ENCODE assay signal across 11 cellular contexts in the genomic region with DNA sequence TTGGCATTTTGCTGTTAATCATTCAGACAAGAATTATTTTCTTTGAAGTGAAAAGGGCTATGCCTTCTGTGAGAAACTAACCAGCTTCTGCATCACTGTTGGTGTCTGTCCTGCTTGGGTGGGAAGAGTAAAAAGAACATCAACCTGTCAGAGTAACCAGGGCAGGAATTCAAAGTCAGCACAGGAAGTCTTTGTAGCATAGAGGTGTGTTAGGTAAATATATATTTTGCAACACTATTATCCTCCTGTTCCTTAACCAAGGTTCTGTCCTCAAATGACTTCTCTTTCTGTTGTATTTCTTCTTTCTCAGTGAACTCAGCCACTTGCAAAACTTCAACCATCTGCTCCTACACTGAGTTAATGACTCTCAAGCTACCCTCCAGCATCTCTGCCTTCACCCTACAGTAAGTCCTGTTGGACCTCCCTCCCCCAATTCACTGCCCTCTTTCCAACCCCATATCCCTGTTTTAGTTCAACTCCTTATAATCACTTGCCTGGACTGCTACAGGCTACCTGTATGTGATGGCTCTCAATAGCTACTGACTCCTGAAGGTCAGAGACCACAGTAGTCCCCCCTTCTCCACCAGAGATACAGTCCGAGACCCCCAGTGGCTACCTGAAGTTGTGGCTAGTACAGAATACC. TPM values are rescaled to one million over a fixed set of nuclear protein-coding genes. Genes with fewer than 3 reads are reported as not detected.
A peak's percentile ranks its signal among the peaks of the same experiment; 100 is the strongest.
DNase-seq lines count a peak whose midpoint lies in the region; TF ChIP-seq lines count a peak whose summit lies in the region.
"Had no signal": no experiment of that assay in that cellular context is flagged by ENCODE, and none has a peak within 500 bp of the region (broad histone marks: within the 10 kb centered on the region; RNA-seq: fewer than 3 reads in every experiment).

No MANE protein-coding gene starts in this region.

- H3K4me1 ChIP-seq in esophagus muscularis mucosa (peaks cover 0 to 16% (median 3%) of the 10 kb centered on the region in 4 donors), endodermal cell (ENCODE audit: control insufficient read depth, insufficient read depth, low read length) (no peaks in the 10 kb centered on the region)

- H3K27ac ChIP-seq in esophagus muscularis mucosa (replicated peaks in 1 of 4), result no peak overlapping the region
- no peak overlapping the region for H3K27ac ChIP-seq in endodermal cell (ENCODE audit: low read depth, low read length)
- H3K27ac ChIP-seq: BLaER1 treated with 17β-estradiol and CSF1 and Interleukin-3, amounts not matched to agents 10 nM and 100 nM; KMS-11 had no signal

- TF ChIP-seq POLR2A in esophagus muscularis mucosa (IDR thresholded peaks at IDR 0.05; ENCODE audit: low read depth), result no peak

- H3K36me3 ChIP-seq in esophagus muscularis mucosa, result peaks cover 8 to 73% (median 32%) of the 10 kb centered on the region in 4 donors
- H3K36me3 ChIP-seq in endodermal cell (ENCODE audit: control insufficient read depth, insufficient read depth, low read length), result no peaks in the 10 kb centered on the region

- peaks cover 9% of the 10 kb centered on the region for H3K36me3 Mint-ChIP-seq in endodermal cell (ENCODE audit: low read depth)
- H3K36me3 Mint-ChIP-seq in activated naive CD8-positive, alpha-beta T cell treated with anti-CD3 and anti-CD28 coated beads for 36 hours, result no peaks in the 10 kb centered on the region

- intact Hi-C loops in esophagus muscularis mucosa (cut with DNase I), result no loop called here

- 94% methylated on average over 1 of the region's 1 CpG for WGBS in esophagus muscularis mucosa
- WGBS in endodermal cell (ENCODE audit: insufficient coverage in 1 of 2, insufficient read length in 1 of 2), 2 experiments, result 92% methylated on average over 1 of the region's 1 CpG; no CpG with 5 or more reads in 1 of the 2 experiments

- no peaks in the 10 kb centered on the region for H3K27me3 ChIP-seq in esophagus muscularis mucosa
- no peaks in the 10 kb centered on the region for H3K27me3 ChIP-seq in endodermal cell (ENCODE audit: control insufficient read depth, insufficient read depth, low read length, poor library complexity, severe bottlenecking)
- H3K27me3 ChIP-seq: BLaER1 treated with 17β-estradiol and CSF1 and Interleukin-3, amounts not matched to agents 10 nM and 100 nM had no signal

- no peak for TF ChIP-seq EP300 in esophagus muscularis mucosa (IDR thresholded peaks at IDR 0.05)

- H3K4me1 Mint-ChIP-seq in endodermal cell, result peaks cover 4% of the 10 kb centered on the region
- no peaks in the 10 kb centered on the region for H3K4me1 Mint-ChIP-seq in activated naive CD8-positive, alpha-beta T cell treated with anti-CD3 and anti-CD28 coated beads for 36 hours

- H3K4me3 Mint-ChIP-seq in endodermal cell, result no peak overlapping the region
- no peak overlapping the region for H3K4me3 Mint-ChIP-seq in activated naive CD8-positive, alpha-beta T cell treated with anti-CD3 and anti-CD28 coated beads for 36 hours

- H3K27me3 Mint-ChIP-seq in endodermal cell (ENCODE audit: insufficient read depth), result no peaks in the 10 kb centered on the region
- peaks cover 34% of the 10 kb centered on the region for H3K27me3 Mint-ChIP-seq in activated naive CD8-positive, alpha-beta T cell treated with anti-CD3 and anti-CD28 coated beads for 36 hours

- H3K9me3 ChIP-seq in esophagus muscularis mucosa (no peaks in the 10 kb centered on the region), endodermal cell (ENCODE audit: control insufficient read depth, low read length) (no peaks in the 10 kb centered on the region)
- H3K9me3 ChIP-seq: BLaER1 treated with 17β-estradiol and CSF1 and Interleukin-3, amounts not matched to agents 10 nM and 100 nM had no signal

- TF ChIP-seq CTCF in esophagus muscularis mucosa (IDR thresholded peaks at IDR 0.05) (no peak), endodermal cell (conservative IDR thresholded peaks at IDR 0.05) (no peak)

- H3K9ac ChIP-seq in endodermal cell (ENCODE audit: extremely low read depth, low read length, poor library complexity, severe bottlenecking), result no peak overlapping the region
- H3K9ac ChIP-seq: BLaER1 treated with 17β-estradiol and CSF1 and Interleukin-3, amounts not matched to agents 10 nM and 100 nM; KMS-11 had no signal

- peak; percentile 7 for DNase-seq in NOMO-1 treated with DMSO at 0.1 percent for 48 hours (lab: John Stamatoyannopoulos, UW; ENCODE audit: unreplicated experiment)
- no peak for DNase-seq in NOMO-1 treated with dmso at 0.1 percent for 144 hours (lab: John Stamatoyannopoulos, UW; ENCODE audit: unreplicated experiment)
- DNase-seq in SKM-1 (lab: John Stamatoyannopoulos, UW; ENCODE audit: unreplicated experiment), result peak; percentile 59
- peak; percentile 55 for DNase-seq in esophagus muscularis mucosa (ENCODE audit: extremely low spot score)
- peak; percentile 39 for DNase-seq in renal cortical epithelial cell (ENCODE audit: low read depth)
- DNase-seq in endodermal cell, result no peak
- DNase-seq in activated naive CD8-positive, alpha-beta T cell treated with anti-CD3 and anti-CD28 coated beads for 36 hours, result no peak
- DNase-seq in T-helper 2 cell, result no peak
- DNase-seq: EL had no signal

- H3K9me3 Mint-ChIP-seq in endodermal cell, result no peaks in the 10 kb centered on the region
- H3K9me3 Mint-ChIP-seq in activated naive CD8-positive, alpha-beta T cell treated with anti-CD3 and anti-CD28 coated beads for 36 hours, result no peaks in the 10 kb centered on the region

- H3K27ac Mint-ChIP-seq in endodermal cell, result no peak overlapping the region
- H3K27ac Mint-ChIP-seq in activated naive CD8-positive, alpha-beta T cell treated with anti-CD3 and anti-CD28 coated beads for 36 hours, result no peak overlapping the region

- H3K4me3 ChIP-seq in esophagus muscularis mucosa (no peak overlapping the region), endodermal cell (ENCODE audit: low read length) (no peak overlapping the region)
- H3K4me3 ChIP-seq: BLaER1 treated with 17β-estradiol and CSF1 and Interleukin-3, amounts not matched to agents 10 nM and 100 nM had no signal

RNA-seq across cellular contexts. Expression of a gene that starts 49.9 kb away (rescaled TPM):
- total RNA-seq in esophagus muscularis mucosa (100 to 1,000 TPM in 1 of 4 donors, 10 to 100 TPM in 3; 44.0 to 108 (median 69.0) TPM), renal cortical epithelial cell (0.52 and 9.3 TPM in 2 replicates), endodermal cell (10 to 100 TPM in 1 of 2 donors, 1 to 10 TPM in 1; 9.0 to 13.3 TPM)
- 7.4 TPM for polyA plus RNA-seq in endodermal cell (2013, experiment 1 of 2)
- polyA plus RNA-seq in endodermal cell (2013, experiment 2 of 2), result 8.0 TPM
- total RNA-seq in activated naive CD8-positive, alpha-beta T cell treated with anti-CD3 and anti-CD28 coated beads for 36 hours, result under 1 TPM; 0.10 to 0.54 TPM

RNA-seq across cellular contexts. Expression of a gene that starts 51.1 kb away (rescaled TPM):
- 1 to 10 TPM; 3.3 to 4.6 (median 4.2) TPM for total RNA-seq in esophagus muscularis mucosa
- total RNA-seq in renal cortical epithelial cell, result 2.3 TPM in 1 of 2 replicates, not detected in the other
- 1 to 10 TPM; 8.9 to 9.7 TPM for total RNA-seq in endodermal cell
- polyA plus RNA-seq in endodermal cell (2013, experiment 1 of 2), result 11.9 TPM
- polyA plus RNA-seq in endodermal cell (2013, experiment 2 of 2), result 11.1 TPM
- total RNA-seq in activated naive CD8-positive, alpha-beta T cell treated with anti-CD3 and anti-CD28 coated beads for 36 hours, result 10 to 100 TPM; 12.6 to 15.6 TPM

Comparison
In these comparisons a context has a peak if more than half of its experiments do, and no peak if none do; other contexts are left out.
1. DNase-seq: peak in NOMO-1 treated with DMSO at 0.1 percent for 48 hours (single experiment), SKM-1 (single experiment), esophagus muscularis mucosa (single experiment) and renal cortical epithelial cell (single experiment); none in NOMO-1 treated with dmso at 0.1 percent for 144 hours (single experiment), endodermal cell (single experiment), activated naive CD8-positive, alpha-beta T cell treated with anti-CD3 and anti-CD28 coated beads for 36 hours (single experiment) and T-helper 2 cell (0 of 5).